ENCODE assay signal across 1 cellular context in genomic region chr19:51407631-51408131, GRCh38.
TF ChIP-seq lines count a peak whose summit lies in the region.

No MANE protein-coding gene starts in this region.

TF ChIP-seq in K562, 482 proteins besides CTCF, POLR2A, EP300 and RAD21 (continued from another document and continues in another):
- TF ChIP-seq DPF2 (IDR thresholded peaks at IDR 0.05), result no peak
- TF ChIP-seq ZNF133 (CRISPR knock-in tag; IDR thresholded peaks at IDR 0.05), result no peak
- TF ChIP-seq DMBX1 (CRISPR knock-in tag; IDR thresholded peaks at IDR 0.05; ENCODE audit: borderline replicate concordance), result no peak
- TF ChIP-seq BRD9 (IDR thresholded peaks at IDR 0.05; ENCODE audit: low read depth, partially characterized antibody), result no peak
- no peak for TF ChIP-seq SRSF9 (IDR thresholded peaks at IDR 0.05; ENCODE audit: borderline replicate concordance, low read depth, low read length)
- 0 out of 2 replicates have a peak, but pooled peaks have one; percentile 25 for TF ChIP-seq ARID2 (IDR thresholded peaks at IDR 0.05)
- TF ChIP-seq ZFP36 (IDR thresholded peaks at IDR 0.05; ENCODE audit: low read depth, low read length, partially characterized antibody), result peak; percentile 77
- no peak for TF ChIP-seq ZNF518B (CRISPR knock-in tag; IDR thresholded peaks at IDR 0.05)
- TF ChIP-seq E4F1 (CRISPR knock-in tag; IDR thresholded peaks at IDR 0.05; ENCODE audit: borderline replicate concordance), result no peak
- no peak for TF ChIP-seq POLR2H (tag; IDR thresholded peaks at IDR 0.05; ENCODE audit: low read depth)
- TF ChIP-seq SIRT6 (IDR thresholded peaks at IDR 0.05; ENCODE audit: low read depth, low read length), result no peak
- no peak for TF ChIP-seq HSF4 (CRISPR knock-in tag; IDR thresholded peaks at IDR 0.05; ENCODE audit: borderline replicate concordance)
- TF ChIP-seq ZNF551 (CRISPR knock-in tag; IDR thresholded peaks at IDR 0.05), result no peak
- 0 out of 4 replicates have a peak, but pooled peaks of 1 of the 2 experiments have one; percentile 17 for TF ChIP-seq RCOR1 (IDR thresholded peaks at IDR 0.05; ENCODE audit: borderline replicate concordance in 1 of 2, low read depth in 2 of 2, low read length in 2 of 2)
- TF ChIP-seq ZNF639 (CRISPR knock-in tag; conservative IDR thresholded peaks at IDR 0.05 in 1 of 2, IDR thresholded peaks at IDR 0.05 in 1 of 2), result no peak
- TF ChIP-seq RFX7 (CRISPR knock-in tag; IDR thresholded peaks at IDR 0.05), result no peak
- peak in 1 of 2 experiments; percentile 41 for TF ChIP-seq AFF1 (IDR thresholded peaks at IDR 0.05; ENCODE audit: low read depth in 1 of 2, partially characterized antibody in 2 of 2)
- TF ChIP-seq MAFK (IDR thresholded peaks at IDR 0.05; ENCODE audit: low read length), result 0 out of 2 replicates have a peak, but pooled peaks have one; percentile 5
- no peak for TF ChIP-seq NR2F6 (CRISPR knock-in tag; IDR thresholded peaks at IDR 0.05)
- peak; percentile 54; the same call in 1 of the 2 replicates for TF ChIP-seq C11orf30 (IDR thresholded peaks at IDR 0.05; ENCODE audit: low read depth)
- no peak for TF ChIP-seq MCM3 (IDR thresholded peaks at IDR 0.05)
- no peak for TF ChIP-seq KLF13 (tag; IDR thresholded peaks at IDR 0.05; ENCODE audit: borderline replicate concordance, low read depth)
- TF ChIP-seq MLLT1 (IDR thresholded peaks at IDR 0.05), result no peak
- TF ChIP-seq ETS2 (tag; IDR thresholded peaks at IDR 0.05; ENCODE audit: borderline replicate concordance, poor library complexity, severe bottlenecking), result no peak
- no peak for TF ChIP-seq CBX3 (IDR thresholded peaks at IDR 0.05; ENCODE audit: borderline replicate concordance in 1 of 2, low read length in 2 of 2)
- peak; percentile 70; the same call in 1 of the 2 replicates for TF ChIP-seq SPI1 (IDR thresholded peaks at IDR 0.05; ENCODE audit: borderline replicate concordance, low read depth, low read length)
- no peak for TF ChIP-seq PKNOX1 (IDR thresholded peaks at IDR 0.05)
- no peak for TF ChIP-seq ZC3H4 (CRISPR knock-in tag; IDR thresholded peaks at IDR 0.05; ENCODE audit: borderline replicate concordance)
- TF ChIP-seq ZSCAN29 (IDR thresholded peaks at IDR 0.05), result no peak
- peak in 1 of 2 experiments; percentile 51; a peak in 1 of 4 replicates for TF ChIP-seq MAZ (CRISPR knock-in tag; conservative IDR thresholded peaks at IDR 0.05 in 1 of 2, IDR thresholded peaks at IDR 0.05 in 1 of 2)
- no peak for TF ChIP-seq FOXA3 (CRISPR knock-in tag; conservative IDR thresholded peaks at IDR 0.05 in 1 of 2, IDR thresholded peaks at IDR 0.05 in 1 of 2)
- TF ChIP-seq ZNF717 (CRISPR knock-in tag; IDR thresholded peaks at IDR 0.05), result no peak
- TF ChIP-seq GTF2E2 (tag; IDR thresholded peaks at IDR 0.05), result no peak
- no peak for TF ChIP-seq FOXM1 (IDR thresholded peaks at IDR 0.05; ENCODE audit: low read depth)
- TF ChIP-seq FOXM1 (CRISPR knock-in tag; IDR thresholded peaks at IDR 0.05; ENCODE audit: low read depth), result no peak
- no peak for TF ChIP-seq MBD1 (CRISPR knock-in tag; IDR thresholded peaks at IDR 0.05)
- TF ChIP-seq PRDM10 (IDR thresholded peaks at IDR 0.05; ENCODE audit: partially characterized antibody), result peak; percentile 80
- TF ChIP-seq JUND (IDR thresholded peaks at IDR 0.05; ENCODE audit: borderline replicate concordance, low read depth, low read length), result 0 out of 2 replicates have a peak, but pooled peaks have one; percentile 43
- TF ChIP-seq JUND (tag; IDR thresholded peaks at IDR 0.05; ENCODE audit: borderline replicate concordance, low read depth, low read length), result no peak
- TF ChIP-seq ZNF830 (CRISPR knock-in tag; IDR thresholded peaks at IDR 0.05), result no peak
